ENCODE assay signal across 8 cellular contexts in genomic region chr4:13484749-13485345, GRCh38. TPM values are rescaled to one million over a fixed set of nuclear protein-coding genes. Genes with fewer than 3 reads are reported as not detected.
A peak's percentile ranks its signal among the peaks of the same experiment; 100 is the strongest.
DNase-seq lines count a peak whose midpoint lies in the region; ATAC-seq and TF ChIP-seq lines count a peak whose summit lies in the region.

No MANE protein-coding gene starts in this region.

- H3K27me3 ChIP-seq in mesenchymal stem cell (ENCODE audit: control insufficient read depth in 1 of 2, insufficient read depth in 1 of 2, low read length in 2 of 2) (no peaks in the 10 kb centered on the region), vagina (no peaks in the 10 kb centered on the region)

- H3K9ac ChIP-seq in mesenchymal stem cell (ENCODE audit: low read length) = peak overlapping the region; percentile 99

- intact Hi-C loops in vagina (cut with DNase I) = loop anchor here (2.0 kb wide), 1 partner anchor 60 kb away; the partner anchor contains the start of gene NKX3-2

- no peak overlapping the region for H2BK5ac ChIP-seq in mesenchymal stem cell (ENCODE audit: low read depth, low read length, poor library complexity, severe bottlenecking)

- peak; percentile 27 for DNase-seq in ACHN
- peak; percentile 70 for DNase-seq in NCI-H69 (lab: John Stamatoyannopoulos, UW)
- peak; percentile 57 for DNase-seq in choroid plexus epithelial cell (ENCODE audit: low read depth)
- peak; percentile 68 for DNase-seq in mesenchymal stem cell
- no peak for DNase-seq in vagina (ENCODE audit: extremely low spot score in 2 of 2)
- DNase-seq in NOMO-1 treated with DMSO at 0.1 percent for 48 hours (lab: John Stamatoyannopoulos, UW; ENCODE audit: unreplicated experiment) = no peak

- H3K4me1 ChIP-seq in mesenchymal stem cell (ENCODE audit: control insufficient read depth, insufficient read depth, low read depth, low read length) (peaks cover 5% of the 10 kb centered on the region), vagina (peaks cover 17% of the 10 kb centered on the region)

- 2% methylated on average over 17 of the region's 23 CpGs for WGBS in mesenchymal stem cell

- H3K18ac ChIP-seq in mesenchymal stem cell (ENCODE audit: low read depth in 1 of 2, low read length in 2 of 2) = no peak overlapping the region

- H3K27ac ChIP-seq in mesenchymal stem cell (ENCODE audit: low read length, poor library complexity, severe bottlenecking) (no peak overlapping the region), vagina (peak overlapping the region; percentile 93)

- no peak for TF ChIP-seq POLR2A in vagina (IDR thresholded peaks at IDR 0.05)

- H2BK15ac ChIP-seq in mesenchymal stem cell (ENCODE audit: low read depth, poor library complexity, severe bottlenecking) = no peak overlapping the region

- no peak overlapping the region for H2AK5ac ChIP-seq in mesenchymal stem cell (ENCODE audit: low read length, severe bottlenecking)

- peaks cover 6% of the 10 kb centered on the region for H3K79me1 ChIP-seq in mesenchymal stem cell (replicated peaks; ENCODE audit: low read length, poor library complexity, severe bottlenecking)

- H2BK12ac ChIP-seq in mesenchymal stem cell (ENCODE audit: low read length in 2 of 2) = no peak overlapping the region

- H2BK120ac ChIP-seq in mesenchymal stem cell (ENCODE audit: low read depth, low read length) = no peak overlapping the region

- in situ Hi-C loops in ACHN (cut with HindIII; ENCODE audit: low pct_ligation_motif_present, low pct_unique_long_range_greater_than_20kb, low sequenced_read_pairs) = no loop called here

- no peak overlapping the region for H3K23ac ChIP-seq in mesenchymal stem cell (ENCODE audit: low read length in 2 of 2)

- no peaks in the 10 kb centered on the region for H3K36me3 ChIP-seq in mesenchymal stem cell (ENCODE audit: control insufficient read depth in 1 of 2, insufficient read depth in 2 of 2, low read depth in 1 of 2, low read length in 2 of 2)
- no peaks in the 10 kb centered on the region for H3K36me3 ChIP-seq in vagina

- H3K14ac ChIP-seq in mesenchymal stem cell (ENCODE audit: low read length in 2 of 2) = no peak overlapping the region

- TF ChIP-seq CTCF in choroid plexus epithelial cell (conservative IDR thresholded peaks at IDR 0.05; ENCODE audit: low read depth, low read length) (no peak), vagina (IDR thresholded peaks at IDR 0.05) (no peak)

- ATAC-seq in GM18511 (IDR thresholded peaks at IDR 0.05; ENCODE audit: unreplicated experiment) = peak; percentile 45
- peak; percentile 39 for ATAC-seq in HG02943 (IDR thresholded peaks at IDR 0.05; ENCODE audit: low read depth, unreplicated experiment)

- no peak overlapping the region for H3K4ac ChIP-seq in mesenchymal stem cell (ENCODE audit: low read depth in 1 of 2, low read length in 2 of 2)

- H3K9me3 ChIP-seq in mesenchymal stem cell (ENCODE audit: control insufficient read depth, low read length) = no peaks in the 10 kb centered on the region
- no peaks in the 10 kb centered on the region for H3K9me3 ChIP-seq in vagina

- H3K4me2 ChIP-seq in mesenchymal stem cell (ENCODE audit: low read length, poor library complexity, severe bottlenecking) = peak overlapping the region; percentile 73

- H4K8ac ChIP-seq in mesenchymal stem cell (ENCODE audit: low read length) = no peak overlapping the region

- no peak overlapping the region for H4K91ac ChIP-seq in mesenchymal stem cell (ENCODE audit: low read length)

- H3K4me3 ChIP-seq in choroid plexus epithelial cell (ENCODE audit: low read depth, low read length) (peak overlapping the region; percentile 76), mesenchymal stem cell (ENCODE audit: insufficient read depth in 1 of 2, low read depth in 1 of 2, low read length in 2 of 2) (peak overlapping the region; percentile 67 to 85), vagina (peak overlapping the region; percentile 90 to 91)

- peak overlapping the region; percentile 96 for H2AFZ ChIP-seq in mesenchymal stem cell (ENCODE audit: low read depth, low read length)

RNA-seq across cellular contexts. Expression of gene RAB28, which starts 0.7 kb away (rescaled TPM):
- 20.5 TPM for polyA plus RNA-seq in mesenchymal stem cell (2013, experiment 1 of 2)
- polyA plus RNA-seq in mesenchymal stem cell (2013, experiment 2 of 2) = 21.7 TPM
- 182 TPM for total RNA-seq in vagina

RNA-seq across cellular contexts. Expression of gene NKX3-2, which starts 59.5 kb away (rescaled TPM):
- polyA plus RNA-seq in mesenchymal stem cell (2013, experiment 1 of 2) = 11.5 TPM
- 11.2 TPM for polyA plus RNA-seq in mesenchymal stem cell (2013, experiment 2 of 2)
- 2.9 TPM for total RNA-seq in vagina

Comparison
In these comparisons a context has a peak if more than half of its experiments do, and no peak if none do; other contexts are left out.
1. DNase-seq: peak in ACHN (single experiment), NCI-H69 (single experiment), choroid plexus epithelial cell (single experiment) and mesenchymal stem cell (single experiment); none in vagina (0 of 2) and NOMO-1 treated with DMSO at 0.1 percent for 48 hours (single experiment).
2. Peak in every context shown above with its lines, with median percentiles within 50 percentile points of each other: H3K4me3 ChIP-seq.